ENCODE assay signal across 17 cellular contexts in the genomic region with DNA sequence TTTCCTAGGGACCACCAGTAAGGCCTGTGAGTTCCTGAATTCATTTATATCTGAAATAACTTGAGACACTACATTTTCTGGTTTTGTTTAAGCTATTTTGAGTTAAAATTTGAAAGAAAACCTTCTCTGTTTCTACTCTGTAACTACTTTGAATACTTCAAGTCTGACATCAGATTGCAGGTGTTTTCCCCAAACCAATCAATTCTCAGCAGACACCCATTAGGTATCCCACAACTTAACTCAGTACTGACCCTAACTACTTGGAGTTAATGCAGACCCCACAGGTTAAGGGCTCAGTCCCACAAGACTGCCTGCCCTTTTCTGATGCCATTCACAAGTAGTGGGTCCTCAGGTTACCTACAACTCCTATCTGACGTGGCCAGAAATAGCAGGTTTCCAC.
"Had no signal": no experiment of that assay in that cellular context is flagged by ENCODE, and none has a peak within 500 bp of the region (broad histone marks: within the 10 kb centered on the region; RNA-seq: fewer than 3 reads in every experiment).

No MANE protein-coding gene starts in this region.

- H3K27ac ChIP-seq: dorsolateral prefrontal cortex, hepatocyte, left ventricle myocardium inferior, lower lobe of right lung, ovary, suprapubic skin, thyroid gland had no signal

- H3K4me2 ChIP-seq: hepatocyte had no signal

- H3K27me3 ChIP-seq: dorsolateral prefrontal cortex, hepatocyte, ovary, suprapubic skin, thyroid gland had no signal

- H3K36me3 ChIP-seq: left ventricle myocardium inferior, lower lobe of right lung, ovary, suprapubic skin, thyroid gland had no signal

- H3K9me3 ChIP-seq: ovary, thyroid gland had no signal

- H3K79me2 ChIP-seq: hepatocyte had no signal

- H2AFZ ChIP-seq: hepatocyte had no signal

- H3K4me3 ChIP-seq: dorsolateral prefrontal cortex, hepatocyte, left ventricle myocardium inferior, lower lobe of right lung, ovary, suprapubic skin, thyroid gland had no signal

- H3K4me1 ChIP-seq: left ventricle myocardium inferior, lower lobe of right lung, suprapubic skin, thyroid gland had no signal

- ATAC-seq: left cardiac atrium; lower lobe of right lung; natural killer cell; right cardiac atrium; stimulated activated naive CD8-positive, alpha-beta T cell treated with anti-CD3 and anti-CD28 coated beads, Interleukin-15, Interleukin-2, amounts not matched to agents 100 U/mL and 50 U/mL, for 24 hours had no signal

- DNase-seq: dorsolateral prefrontal cortex; effector CD8-positive, alpha-beta T cell; foreskin melanocyte; head of caudate nucleus; kidney; left cardiac atrium; left ventricle myocardium inferior; lower lobe of right lung; natural killer cell; ovary; right cardiac atrium; small intestine; stimulated activated CD4-positive, alpha-beta T cell treated with anti-CD3 and anti-CD28 coated beads, Interleukin-2, amount 100 ng/mL, for 48 hours; stimulated activated naive CD8-positive, alpha-beta T cell treated with anti-CD3 and anti-CD28 coated beads, Interleukin-15, Interleukin-2, amounts not matched to agents 100 U/mL and 50 U/mL, for 24 hours; thyroid gland had no signal
